ENCODE assay signal across 12 cellular contexts in genomic region chr6:169190144-169190584, GRCh38.
DNase-seq lines count a peak whose midpoint lies in the region; ATAC-seq and TF ChIP-seq lines count a peak whose summit lies in the region.
"Had no signal": no experiment of that assay in that cellular context is flagged by ENCODE, and none has a peak within 500 bp of the region (broad histone marks: within the 10 kb centered on the region; RNA-seq: fewer than 3 reads in every experiment).

No MANE protein-coding gene starts in this region.

- no peaks in the 10 kb centered on the region for H3K36me3 Mint-ChIP-seq in CD8-positive, alpha-beta memory T cell

- peaks cover 0 to 6% (median 2%) of the 10 kb centered on the region in 3 donors for H3K4me1 Mint-ChIP-seq in CD8-positive, alpha-beta memory T cell

- 72 to 73% methylated on average over 8 of the region's 8 CpGs for WGBS in upper lobe of left lung, 2 donors

- H3K27me3 ChIP-seq in upper lobe of left lung: no peaks in the 10 kb centered on the region
- H3K27me3 ChIP-seq in CD8-positive, alpha-beta memory T cell (ENCODE audit: insufficient read depth, low read length, poor library complexity, severe bottlenecking): no peaks in the 10 kb centered on the region

- H3K9me3 ChIP-seq in upper lobe of left lung: no peaks in the 10 kb centered on the region
- no peaks in the 10 kb centered on the region for H3K9me3 ChIP-seq in CD8-positive, alpha-beta memory T cell (ENCODE audit: low read length)

- POLR2A ChIA-PET in CD8-positive, alpha-beta memory T cell (lab: Charles Lee): no interaction called here

- TF ChIP-seq EP300 in upper lobe of left lung (IDR thresholded peaks at IDR 0.05): no peak

- H3K4me3 ChIP-seq in upper lobe of left lung: no peak overlapping the region
- no peak overlapping the region for H3K4me3 ChIP-seq in CD8-positive, alpha-beta memory T cell (ENCODE audit: low read length)

- peak; percentile 83 for DNase-seq in M059J (ENCODE audit: low read depth)
- peak; percentile 96 for DNase-seq in fibroblast of gingiva (ENCODE audit: low read depth)
- peak; percentile 99 for DNase-seq in myocyte (ENCODE audit: low read depth)
- DNase-seq in upper lobe of left lung: peak in 1 of 2 donors; percentile 61
- DNase-seq in activated T-cell treated with anti-CD3 and anti-CD28 coated beads for 4 hours: no peak
- DNase-seq in SHP77 treated with DMSO at 0.1 percent for 48 hours (lab: John Stamatoyannopoulos, UW): no peak
- no peak for DNase-seq in CD8-positive, alpha-beta memory T cell
- DNase-seq: activated T-cell treated with anti-CD3 and anti-CD28 coated beads, Interleukin-2, amount 50 U/mL, for 72 hours; DND-41; NCI-H1105; stimulated activated CD8-positive, alpha-beta memory T cell treated with anti-CD3 and anti-CD28 coated beads, Interleukin-4, amount 100 ng/mL, for 48 hours had no signal

- H3K27ac Mint-ChIP-seq in CD8-positive, alpha-beta memory T cell: no peak overlapping the region
- H3K27ac Mint-ChIP-seq: activated T-cell treated with anti-CD3 and anti-CD28 coated beads, Interleukin-2, amount 50 U/mL, for 72 hours had no signal

- TF ChIP-seq CTCF in upper lobe of left lung (IDR thresholded peaks at IDR 0.05): no peak

- CTCF ChIA-PET in CD8-positive, alpha-beta memory T cell (lab: Charles Lee): no interaction called here

- no peaks in the 10 kb centered on the region for H3K9me3 Mint-ChIP-seq in CD8-positive, alpha-beta memory T cell

- peaks cover 18 to 19% of the 10 kb centered on the region in 2 donors for H3K27me3 Mint-ChIP-seq in CD8-positive, alpha-beta memory T cell

- no peaks in the 10 kb centered on the region for H3K36me3 ChIP-seq in upper lobe of left lung
- H3K36me3 ChIP-seq in CD8-positive, alpha-beta memory T cell (ENCODE audit: insufficient read depth, low read length): no peaks in the 10 kb centered on the region

- ATAC-seq in upper lobe of left lung (ENCODE audit: low FRiP score in 2 of 2) (peak; percentile 85 to 95), HG03520 (IDR thresholded peaks at IDR 0.05; ENCODE audit: unreplicated experiment) (no peak)
- ATAC-seq: activated T-cell treated with anti-CD3 and anti-CD28 coated beads, Interleukin-2, amount 50 U/mL, for 72 hours had no signal

- H3K4me3 Mint-ChIP-seq in CD8-positive, alpha-beta memory T cell: no peak overlapping the region
- H3K4me3 Mint-ChIP-seq: activated T-cell treated with anti-CD3 and anti-CD28 coated beads, Interleukin-2, amount 50 U/mL, for 72 hours had no signal

- H3K4me1 ChIP-seq in upper lobe of left lung: peaks cover 0 to 2% (median 0%) of the 10 kb centered on the region in 4 donors
- H3K4me1 ChIP-seq in CD8-positive, alpha-beta memory T cell (ENCODE audit: insufficient read depth, low read length): no peaks in the 10 kb centered on the region

- peak overlapping the region in 3 of 4 donors; percentile 31 to 68 (median 54) for H3K27ac ChIP-seq in upper lobe of left lung
- no peak overlapping the region for H3K27ac ChIP-seq in CD8-positive, alpha-beta memory T cell (ENCODE audit: low read depth, low read length)

- TF ChIP-seq POLR2A in upper lobe of left lung (IDR thresholded peaks at IDR 0.05): no peak

Comparison
In these comparisons a context has a peak if more than half of its experiments do, and no peak if none do; other contexts are left out.
1. DNase-seq: peak in M059J (single experiment), fibroblast of gingiva (single experiment) and myocyte (single experiment); none in activated T-cell treated with anti-CD3 and anti-CD28 coated beads for 4 hours (single experiment), SHP77 treated with DMSO at 0.1 percent for 48 hours (single experiment) and CD8-positive, alpha-beta memory T cell (0 of 5).